In the genomic region with DNA sequence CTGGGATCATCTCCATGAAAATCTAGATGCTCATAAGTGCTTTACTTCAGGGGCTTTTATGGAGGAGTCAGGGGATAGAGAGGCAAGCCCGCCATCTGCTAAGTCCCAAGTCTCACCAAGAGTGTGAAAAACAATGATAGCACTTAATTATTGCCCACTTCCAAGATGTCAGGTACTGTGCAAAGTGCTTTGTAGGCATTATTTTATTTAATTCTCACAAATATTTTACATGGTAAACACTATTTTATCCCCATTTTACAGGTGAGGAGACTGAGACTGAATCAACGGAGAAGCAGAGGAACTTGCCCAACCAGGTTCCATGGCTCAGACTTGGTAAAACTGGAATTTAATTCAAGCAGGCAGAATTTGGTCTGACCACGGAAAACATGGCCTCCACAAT, we compare ENCODE assay signal across 17 cellular contexts.
"Had no signal": no experiment of that assay in that cellular context is flagged by ENCODE, and none has a peak within 500 bp of the region (broad histone marks: within the 10 kb centered on the region; RNA-seq: fewer than 3 reads in every experiment).

No MANE protein-coding gene starts in this region.

- H3K27me3 ChIP-seq: MG63, SJCRH30 had no signal

- H3K27ac ChIP-seq: HL-60, RWPE1 had no signal

- DNase-seq: Karpas-422, KG1, MG63, NCI-H1092, NCI-H1105 treated with DMSO at 0.1 percent for 48 hours, NCI-H1417 treated with DMSO at 0.1 percent for 48 hours, NCI-H146, NCI-H1930, NCI-H2081, NCI-H2107, NCI-H774, SHP77 treated with DMSO at 0.1 percent for 48 hours, T-helper 1 cell had no signal

- H3K4me3 ChIP-seq: MG63 had no signal

- ATAC-seq: Panc1 had no signal

- H3K36me3 ChIP-seq: MG63, SJCRH30 had no signal

- H3K9me3 ChIP-seq: MG63, SJCRH30 had no signal
